ENCODE assay signal across 8 cellular contexts in genomic region chr3:104291878-104292277, GRCh38.
A peak's percentile ranks its signal among the peaks of the same experiment; 100 is the strongest.
DNase-seq lines count a peak whose midpoint lies in the region; ATAC-seq and TF ChIP-seq lines count a peak whose summit lies in the region.

No MANE protein-coding gene starts in this region.

- ATAC-seq in GM18861 (IDR thresholded peaks at IDR 0.05; ENCODE audit: unreplicated experiment) (peak; percentile 23), HG02852 (IDR thresholded peaks at IDR 0.05; ENCODE audit: unreplicated experiment) (peak; percentile 27), T-cell (replicated peaks in 1 of 4) (no peak), HG02973 (IDR thresholded peaks at IDR 0.05; ENCODE audit: unreplicated experiment) (no peak)

- POLR2A ChIA-PET in T-cell (lab: Charles Lee) = no interaction called here

- H3K27me3 ChIP-seq in muscle layer of duodenum (ENCODE audit: low read depth, low read length) = no peaks in the 10 kb centered on the region

- H3K9me3 ChIP-seq in muscle layer of duodenum (ENCODE audit: control insufficient read depth in 1 of 2, low read length in 2 of 2) = no peaks in the 10 kb centered on the region

- intact Hi-C loops in lower leg skin (cut with DNase I; ENCODE audit: low total_unique reads) = no loop called here

- peak overlapping the region; percentile 44 to 48 for H3K4me3 ChIP-seq in muscle layer of duodenum (ENCODE audit: low read depth in 1 of 2, low read length in 2 of 2)
- no peak overlapping the region for H3K4me3 ChIP-seq in lower leg skin (ENCODE audit: low read depth, poor library complexity, severe bottlenecking)

- WGBS in lower leg skin, 2 donors = 52 to 57% methylated on average over 2 of the region's 2 CpGs

- no peak for TF ChIP-seq CTCF in lower leg skin (IDR thresholded peaks at IDR 0.05)

- no peak for TF ChIP-seq POLR2A in lower leg skin (IDR thresholded peaks at IDR 0.05)

- H3K4me1 ChIP-seq in muscle layer of duodenum (ENCODE audit: control insufficient read depth in 1 of 2, insufficient read depth in 2 of 2, low read length in 2 of 2) = no peaks in the 10 kb centered on the region

- peaks cover 0 to 2% (median 0%) of the 10 kb centered on the region in 3 donors for H3K9me3 Mint-ChIP-seq in T-cell

- peaks cover 13 to 17% (median 15%) of the 10 kb centered on the region in 3 donors for H3K4me1 Mint-ChIP-seq in T-cell

- H3K27me3 Mint-ChIP-seq in T-cell = no peaks in the 10 kb centered on the region

- no peak for DNase-seq in T-cell
- no peak for DNase-seq in lower leg skin (ENCODE audit: low spot score in 2 of 2)
- no peak for DNase-seq in stimulated activated CD4-positive, alpha-beta T cell treated with anti-CD3 and anti-CD28 coated beads, Interleukin-4, amount 100 ng/mL, for 1 hour
- no peak for DNase-seq in LoVo (ENCODE audit: low spot score)

- H3K36me3 Mint-ChIP-seq in T-cell = no peaks in the 10 kb centered on the region

- no peaks in the 10 kb centered on the region for H3K36me3 ChIP-seq in muscle layer of duodenum (ENCODE audit: control insufficient read depth in 1 of 2, insufficient read depth in 2 of 2, low read length in 2 of 2)

- CTCF ChIA-PET in T-cell (lab: Charles Lee) = no interaction called here

- peak overlapping the region; percentile 18 to 55 (median 49) for H3K4me3 Mint-ChIP-seq in T-cell

- peak overlapping the region; percentile 17 to 71 for H3K27ac Mint-ChIP-seq in T-cell

- no peak overlapping the region for H3K27ac ChIP-seq in muscle layer of duodenum (ENCODE audit: low read length)

Comparison
In these comparisons a context has a peak if more than half of its experiments do, and no peak if none do; other contexts are left out.
1. ATAC-seq: peak in GM18861 (single experiment) and HG02852 (single experiment); none in T-cell (0 of 4) and HG02973 (single experiment).